Comparison of ENCODE assay signal across 9 cellular contexts in the genomic region with DNA sequence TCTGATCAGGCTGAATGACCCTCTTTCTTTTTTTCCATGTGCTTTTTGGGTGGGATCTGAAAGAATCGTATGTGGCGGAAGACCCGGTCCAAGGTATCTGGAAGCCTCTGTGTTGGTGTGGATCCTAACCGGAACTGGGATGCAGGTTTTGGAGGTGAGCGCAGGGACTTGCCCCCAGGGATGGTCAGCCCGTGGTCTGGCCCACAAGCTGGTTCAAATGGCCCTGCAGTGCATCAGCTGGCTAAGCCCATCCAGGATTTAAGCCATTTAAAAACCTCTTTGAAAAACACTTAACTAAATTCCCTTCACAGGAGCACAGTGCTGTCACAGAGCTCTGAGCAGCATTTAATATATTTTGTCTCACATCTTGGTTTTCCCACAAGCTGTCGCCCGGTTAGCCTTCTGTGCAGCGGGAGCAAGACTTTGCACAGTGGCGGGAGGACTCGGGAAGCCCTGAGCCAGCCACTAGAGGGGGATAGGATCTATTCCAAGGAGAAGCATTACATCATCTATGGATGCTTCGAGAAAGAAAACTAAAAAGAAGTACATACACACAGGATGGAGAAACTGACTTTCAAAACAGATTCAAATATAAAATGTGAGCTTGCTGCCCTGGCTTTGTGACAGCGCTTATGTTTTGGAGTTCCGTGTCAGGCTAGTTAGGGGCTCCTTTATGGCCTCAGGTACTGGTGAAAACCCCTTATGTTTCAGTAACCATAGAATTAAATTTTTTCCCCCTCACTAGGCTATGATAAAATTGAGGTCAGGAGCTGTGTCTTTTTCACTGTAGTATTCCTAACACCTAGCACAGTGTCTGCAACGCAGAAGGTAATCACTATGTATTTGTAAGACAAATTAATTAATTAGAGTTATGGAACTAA. TPM values are rescaled to one million over a fixed set of nuclear protein-coding genes. Genes with fewer than 3 reads are reported as not detected.
DNase-seq lines count a peak whose midpoint lies in the region; ATAC-seq and TF ChIP-seq lines count a peak whose summit lies in the region.
"Had no signal": no experiment of that assay in that cellular context is flagged by ENCODE, and none has a peak within 500 bp of the region (broad histone marks: within the 10 kb centered on the region; RNA-seq: fewer than 3 reads in every experiment).

No MANE protein-coding gene starts in this region.

- H3K4me1 Mint-ChIP-seq in WTC11: peaks cover 45% of the 10 kb centered on the region
- peaks cover 12% of the 10 kb centered on the region for H3K4me1 Mint-ChIP-seq in activated naive CD4-positive, alpha-beta T cell treated with anti-CD3 and anti-CD28 coated beads, Interleukin-2, amount 10 ng/mL, durations not matched to agents 7 days and 5 days

- H3K27ac Mint-ChIP-seq in WTC11: no peak overlapping the region
- no peak overlapping the region for H3K27ac Mint-ChIP-seq in activated naive CD4-positive, alpha-beta T cell treated with anti-CD3 and anti-CD28 coated beads, Interleukin-2, amount 10 ng/mL, durations not matched to agents 7 days and 5 days

- TF ChIP-seq CTCF in WTC11 (IDR thresholded peaks at IDR 0.05) (no peak; the same call in 1 of the 2 replicates), heart left ventricle (IDR thresholded peaks at IDR 0.05) (peak; percentile 42 to 82 (median 60)), GM10266 (IDR thresholded peaks at IDR 0.05; ENCODE audit: control insufficient read depth, insufficient read depth, low read depth, missing control alignments) (no peak)

- CTCF ChIA-PET in WTC11 (lab: Charles Lee): interaction anchor here (0.8 to 1.6 kb wide), 11 partner anchors 14 to 214 kb away, joined by 3 to 8 read pairs (median 4); partner anchors contain the start of genes CPA4 and MEST
- CTCF ChIA-PET in activated naive CD4-positive, alpha-beta T cell treated with anti-CD3 and anti-CD28 coated beads, Interleukin-2, amount 10 ng/mL, durations not matched to agents 7 days and 5 days (lab: Charles Lee): no interaction called here

- ATAC-seq in WTC11 (peak; percentile 69), heart left ventricle (peak; percentile 37 to 88 (median 85)), sciatic nerve (peak; percentile 88), GM21619 (IDR thresholded peaks at IDR 0.05; ENCODE audit: unreplicated experiment) (no peak)

- H3K27me3 ChIP-seq in heart left ventricle: peaks cover 0 to 21% (median 0%) of the 10 kb centered on the region in 9 donors
- H3K27me3 ChIP-seq: vagina had no signal

- peaks cover 10% of the 10 kb centered on the region for H3K27me3 Mint-ChIP-seq in WTC11 (ENCODE audit: low read depth)
- peaks cover 15% of the 10 kb centered on the region for H3K27me3 Mint-ChIP-seq in activated naive CD4-positive, alpha-beta T cell treated with anti-CD3 and anti-CD28 coated beads, Interleukin-2, amount 10 ng/mL, durations not matched to agents 7 days and 5 days

- peak overlapping the region in 2 of 12 donors; percentile 12 to 16 for H3K27ac ChIP-seq in heart left ventricle
- H3K27ac ChIP-seq: vagina had no signal

- no peak overlapping the region for H3K4me3 ChIP-seq in heart left ventricle
- H3K4me3 ChIP-seq: vagina had no signal

- no peak overlapping the region for H3K4me3 Mint-ChIP-seq in WTC11
- no peak overlapping the region for H3K4me3 Mint-ChIP-seq in activated naive CD4-positive, alpha-beta T cell treated with anti-CD3 and anti-CD28 coated beads, Interleukin-2, amount 10 ng/mL, durations not matched to agents 7 days and 5 days

- WGBS in heart left ventricle, 4 donors: 56 to 62% (median 61%) methylated on average over 15 of the region's 15 CpGs

- POLR2A ChIA-PET in WTC11 (lab: Charles Lee): interaction anchor here (0.6 kb wide), 1 partner anchor 188 kb away, joined by 5 read pairs; no protein-coding TSS in a partner anchor

- no peaks in the 10 kb centered on the region for H3K9me3 Mint-ChIP-seq in WTC11
- no peaks in the 10 kb centered on the region for H3K9me3 Mint-ChIP-seq in activated naive CD4-positive, alpha-beta T cell treated with anti-CD3 and anti-CD28 coated beads, Interleukin-2, amount 10 ng/mL, durations not matched to agents 7 days and 5 days

- intact Hi-C loops in heart left ventricle (cut with DNase I) (loop anchor here in 5 of 10 donors (5.0 to 10.0 kb wide), 3 partner anchors 164 to 217 kb away; partner anchors contain the start of genes MEST (in 3 of the 5) and CEP41 (in 1 of the 5)), sciatic nerve (cut with DNase I) (loop anchor here (10.0 kb wide), 1 partner anchor 207 kb away; no protein-coding TSS in a partner anchor)

- TF ChIP-seq POLR2A in heart left ventricle (IDR thresholded peaks at IDR 0.05): no peak

- H3K36me3 Mint-ChIP-seq in WTC11: no peaks in the 10 kb centered on the region
- no peaks in the 10 kb centered on the region for H3K36me3 Mint-ChIP-seq in activated naive CD4-positive, alpha-beta T cell treated with anti-CD3 and anti-CD28 coated beads, Interleukin-2, amount 10 ng/mL, durations not matched to agents 7 days and 5 days

- DNase-seq in Ammon's horn (ENCODE audit: low spot score): peak; percentile 66
- peak; percentile 59 for DNase-seq in HuH-7.5 (ENCODE audit: low spot score)
- DNase-seq in WTC11 (ENCODE audit: low spot score): peak; percentile 75
- DNase-seq in heart left ventricle: peak in 4 of 5 donors; percentile 47 to 57 (median 55)
- peak; percentile 78 for DNase-seq in sciatic nerve (ENCODE audit: low spot score)
- no peak for DNase-seq in GM10266 (ENCODE audit: extremely low spot score)
- DNase-seq in activated naive CD4-positive, alpha-beta T cell treated with anti-CD3 and anti-CD28 coated beads, Interleukin-2, amount 10 ng/mL, durations not matched to agents 7 days and 5 days: no peak

- H3K9me3 ChIP-seq in heart left ventricle: no peaks in the 10 kb centered on the region
- H3K9me3 ChIP-seq: vagina had no signal

- no peaks in the 10 kb centered on the region for H3K36me3 ChIP-seq in heart left ventricle
- H3K36me3 ChIP-seq: vagina had no signal

- peaks cover 0 to 15% (median 3%) of the 10 kb centered on the region in 12 donors for H3K4me1 ChIP-seq in heart left ventricle

TF ChIP-seq in WTC11, 78 proteins besides CTCF, POLR2A, EP300 and RAD21:
- TF ChIP-seq ZNF512 (CRISPR knock-in tag; IDR thresholded peaks at IDR 0.05; ENCODE audit: borderline replicate concordance): no peak
- 0 out of 2 replicates have a peak, but pooled peaks have one; percentile 26 for TF ChIP-seq SP1 (CRISPR knock-in tag; conservative IDR thresholded peaks at IDR 0.05)
- TF ChIP-seq GABPB1 (CRISPR knock-in tag; IDR thresholded peaks at IDR 0.05): peak; percentile 63

RNA-seq across cellular contexts. Expression of gene CPA2, which starts 11.3 kb away (rescaled TPM):
- total RNA-seq in WTC11 (2021) (0.90 to 2.3 TPM (median 1.3 TPM) in 3 replicates), heart left ventricle (1 to 10 TPM in 1 of 9 donors, under 1 TPM in 3, not detected in 5; 0.76 to 1.1 (median 0.82) TPM), sciatic nerve (1.2 TPM)
- under 1 TPM in 1 of 2 donors, not detected in 1; 0.17 TPM for polyA plus RNA-seq in heart left ventricle
- total RNA-seq: vagina had no signal

RNA-seq across cellular contexts. Expression of gene CPA4, which starts 15.0 kb away (rescaled TPM):
- 0.11 TPM in 2 of 3 replicates, not detected in the other for total RNA-seq in WTC11 (2021)
- 10 to 100 TPM in 1 of 9 donors, under 1 TPM in 2, not detected in 6; 0.21 to 22.2 (median 0.33) TPM for total RNA-seq in heart left ventricle
- polyA plus RNA-seq in heart left ventricle: under 1 TPM in 1 of 2 donors, not detected in 1; 0.06 TPM
- 2.3 TPM for total RNA-seq in sciatic nerve

Comparison
In these comparisons a context has a peak if more than half of its experiments do, and no peak if none do; other contexts are left out.
1. DNase-seq: peak in Ammon's horn (single experiment), HuH-7.5 (single experiment), WTC11 (single experiment), heart left ventricle (4 of 5) and sciatic nerve (single experiment); none in GM10266 (single experiment) and activated naive CD4-positive, alpha-beta T cell treated with anti-CD3 and anti-CD28 coated beads, Interleukin-2, amount 10 ng/mL, durations not matched to agents 7 days and 5 days (single experiment).
2. CTCF ChIP-seq: peak in heart left ventricle (12 of 12); none in WTC11 (single experiment) and GM10266 (single experiment).